9 cellular contexts compared by ENCODE assay signal in genomic region chr16:5098221-5099159, GRCh38. TPM values are rescaled to one million over a fixed set of nuclear protein-coding genes. Genes with fewer than 3 reads are reported as not detected.
DNase-seq lines count a peak whose midpoint lies in the region; ATAC-seq and TF ChIP-seq lines count a peak whose summit lies in the region.
"Not testable (repeated sequence)": the region's sequence is repeated elsewhere in the genome, so short reads cannot be mapped to it uniquely, and the experiment has no call there.
"Had no signal": no experiment of that assay in that cellular context is flagged by ENCODE, and none has a peak within 500 bp of the region (broad histone marks: within the 10 kb centered on the region; RNA-seq: fewer than 3 reads in every experiment).

No MANE protein-coding gene starts in this region.

- H3K27ac ChIP-seq in iPS-20b (ENCODE audit: low read length): not testable (repeated sequence)
- H3K27ac ChIP-seq in thymus (ENCODE audit: low read depth): peak overlapping the region; percentile 60

- not testable (repeated sequence) for H3K9me3 ChIP-seq in iPS-20b (ENCODE audit: insufficient read depth, low read depth, low read length); thymus (ENCODE audit: control insufficient read depth)

- peak; percentile 36 for DNase-seq in GM10266 (ENCODE audit: extremely low spot score)
- DNase-seq in NCI-H510A treated with DMSO at 0.1 percent for 48 hours (lab: John Stamatoyannopoulos, UW): peak; percentile 3
- DNase-seq in activated CD4-positive, alpha-beta T cell treated with anti-CD3 and anti-CD28 coated beads, Interleukin-2, amount 50 U/mL, for 48 hours: peak; percentile 73 to 78
- not testable (repeated sequence) for DNase-seq in chondrocyte (ENCODE audit: low spot score)
- peak; percentile 79 for DNase-seq in retina

- H3K4me3 Mint-ChIP-seq in chondrocyte (ENCODE audit: unreplicated experiment): peak overlapping the region; percentile 79

- not testable (repeated sequence) for H3K36me3 Mint-ChIP-seq in chondrocyte (ENCODE audit: low read depth)

- not testable (repeated sequence) for H3K27me3 Mint-ChIP-seq in chondrocyte (ENCODE audit: low read depth)

- not testable (repeated sequence) for H3K4me1 ChIP-seq in iPS-20b (ENCODE audit: insufficient read depth, low read length); thymus (ENCODE audit: control insufficient read depth, insufficient read depth, low read length)

- ATAC-seq in HG03139 (IDR thresholded peaks at IDR 0.05; ENCODE audit: unreplicated experiment): peak; percentile 75

- peak overlapping the region; percentile 85 for H3K27ac Mint-ChIP-seq in chondrocyte (ENCODE audit: unreplicated experiment)

- TF ChIP-seq CTCF in GM10266 (IDR thresholded peaks at IDR 0.05; ENCODE audit: control insufficient read depth, insufficient read depth, low read depth, missing control alignments); chondrocyte (IDR thresholded peaks at IDR 0.05): not testable (repeated sequence)

- H3K4me3 ChIP-seq in iPS-20b (ENCODE audit: low read length): peak overlapping the region; percentile 75
- H3K4me3 ChIP-seq in thymus (ENCODE audit: low read length): peak overlapping the region; percentile 58

- H3K36me3 ChIP-seq in iPS-20b (ENCODE audit: insufficient read depth, low read depth, low read length); thymus (ENCODE audit: control insufficient read depth, insufficient read depth): not testable (repeated sequence)

- WGBS in thymus: 3% methylated on average over 58 of the region's 67 CpGs

- H3K4me1 Mint-ChIP-seq in chondrocyte (ENCODE audit: low read depth): peaks cover 16% of the 10 kb centered on the region

- not testable (repeated sequence) for H3K27me3 ChIP-seq in iPS-20b (ENCODE audit: insufficient read depth, low read length); thymus (ENCODE audit: control insufficient read depth, insufficient read depth)

- peak overlapping the region; percentile 45; the same call in 1 of the 2 replicates for H3K9ac ChIP-seq in iPS-20b (ENCODE audit: low read depth, low read length)

- H3K9me3 Mint-ChIP-seq in chondrocyte (ENCODE audit: low read depth): not testable (repeated sequence)

RNA-seq across cellular contexts. Expression of gene EEF2KMT, which starts 0.9 kb away (rescaled TPM):
- 8.7 to 11.9 TPM (median 10.7 TPM) in 3 replicates for total RNA-seq in chondrocyte
- 5.4 TPM for polyA plus RNA-seq in thymus

RNA-seq across cellular contexts. Expression of gene ALG1, which starts 26.8 kb away (rescaled TPM):
- 31.6 to 35.7 TPM (median 32.2 TPM) in 3 replicates for total RNA-seq in chondrocyte
- polyA plus RNA-seq in thymus: 20.1 TPM

RNA-seq across cellular contexts. Expression of gene C16orf89, which starts 32.7 kb away (rescaled TPM):
- not detected in 3 replicates for total RNA-seq in chondrocyte
- 0.71 TPM for polyA plus RNA-seq in thymus
- total RNA-seq: T-helper 2 cell treated with Interferon-gamma antibody and Interleukin-4, amounts not matched to agents 100 ng/mL and 5 ng/mL, for 36 hours had no signal
